Comparison of ENCODE assay signal across 8 cellular contexts in the genomic region with DNA sequence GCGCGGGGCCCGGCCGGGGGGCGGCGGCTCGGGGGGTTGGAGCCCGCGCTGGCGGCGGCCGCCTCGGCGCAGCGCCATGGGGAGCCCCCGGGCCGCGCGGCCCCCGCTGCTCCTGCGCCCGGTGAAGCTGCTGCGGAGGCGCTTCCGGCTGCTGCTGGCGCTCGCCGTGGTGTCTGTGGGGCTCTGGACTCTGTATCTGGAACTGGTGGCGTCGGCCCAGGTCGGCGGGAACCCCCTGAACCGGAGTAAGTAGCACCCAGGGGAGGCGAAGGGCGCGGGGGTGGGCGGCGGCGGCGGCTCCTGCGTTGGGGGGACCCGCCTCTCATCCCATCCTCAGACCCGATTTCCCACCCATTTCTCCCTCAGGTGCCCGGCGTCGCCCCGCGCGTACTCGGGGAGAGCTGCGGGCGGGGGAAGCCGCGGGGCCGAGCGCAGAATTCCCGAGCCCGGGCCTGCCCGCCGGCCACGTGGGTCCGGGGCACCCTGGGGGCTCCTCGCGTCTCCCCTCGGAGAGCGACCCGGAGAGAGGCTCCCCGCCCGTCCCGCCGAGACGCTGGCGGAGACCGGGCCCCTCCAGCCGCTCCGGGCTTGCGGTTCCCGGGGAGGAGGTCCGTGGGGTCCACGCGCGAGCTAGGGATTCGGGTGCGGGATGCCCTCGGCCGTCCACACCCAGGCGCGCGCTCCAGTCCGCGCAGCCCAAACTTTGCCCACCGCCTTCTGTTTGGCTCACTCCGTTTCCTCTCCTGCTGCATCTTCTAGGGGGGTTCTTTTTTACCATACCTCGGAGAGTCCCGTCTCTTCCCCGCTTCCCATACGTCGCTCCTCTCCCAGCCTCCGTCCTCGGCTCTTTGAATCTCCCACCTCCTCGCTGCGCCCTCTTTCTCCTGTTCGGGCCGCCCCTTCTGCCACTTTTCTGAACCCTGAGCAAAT. TPM values are rescaled to one million over a fixed set of nuclear protein-coding genes. Genes with fewer than 3 reads are reported as not detected.
DNase-seq lines count a peak whose midpoint lies in the region; ATAC-seq and TF ChIP-seq lines count a peak whose summit lies in the region.

No MANE protein-coding gene starts in this region.

- H3K9ac ChIP-seq in mucosa of stomach (ENCODE audit: low read length): peak overlapping the region; percentile 81

- WGBS in thymus: 5% methylated on average over 104 of the region's 104 CpGs

- no peak for TF ChIP-seq CTCF in WERI-Rb-1 (IDR thresholded peaks at IDR 0.05; ENCODE audit: low read depth, low read length)
- no peak for TF ChIP-seq CTCF in dorsolateral prefrontal cortex (IDR thresholded peaks at IDR 0.05 in 54 of 56, conservative IDR thresholded peaks at IDR 0.05 in 2 of 56; ENCODE audit: low read depth in 1 of 56, partially characterized antibody in 56 of 56)

- H3K27me3 ChIP-seq in WERI-Rb-1 (ENCODE audit: insufficient read depth, low read depth, severe bottlenecking) (no peaks in the 10 kb centered on the region), dorsolateral prefrontal cortex (peaks cover 0 to 6% (median 0%) of the 10 kb centered on the region in 45 donors), mucosa of stomach (ENCODE audit: control insufficient read depth, insufficient read depth, low read length) (no peaks in the 10 kb centered on the region), thymus (ENCODE audit: control insufficient read depth, insufficient read depth) (peaks cover 52% of the 10 kb centered on the region)

- peak overlapping the region; percentile 29; the same call in 1 of the 2 replicates for H3K27ac ChIP-seq in WERI-Rb-1
- peak overlapping the region in 13 of 59 donors; percentile 11 to 60 (median 36) for H3K27ac ChIP-seq in dorsolateral prefrontal cortex
- H3K27ac ChIP-seq in thymus (ENCODE audit: low read depth): no peak overlapping the region

- no peaks in the 10 kb centered on the region for H3K9me3 ChIP-seq in WERI-Rb-1 (ENCODE audit: severe bottlenecking)
- no peaks in the 10 kb centered on the region for H3K9me3 ChIP-seq in mucosa of stomach (ENCODE audit: control insufficient read depth, low read length)
- H3K9me3 ChIP-seq in thymus (ENCODE audit: control insufficient read depth): no peaks in the 10 kb centered on the region

- intact Hi-C loops in dorsolateral prefrontal cortex (cut with DNase I): no loop called here

- ATAC-seq in GM19035 (IDR thresholded peaks at IDR 0.05; ENCODE audit: unreplicated experiment): no peak

- H3K36me3 ChIP-seq in WERI-Rb-1 (no peaks in the 10 kb centered on the region), mucosa of stomach (ENCODE audit: control insufficient read depth, insufficient read depth, low read length) (no peaks in the 10 kb centered on the region), thymus (ENCODE audit: control insufficient read depth, insufficient read depth) (no peaks in the 10 kb centered on the region)

- DNase-seq in DMS 273 (lab: John Stamatoyannopoulos, UW; ENCODE audit: unreplicated experiment): peak; percentile 44
- no peak for DNase-seq in DMS 273 treated with DMSO at 0.1 percent for 48 hours (lab: John Stamatoyannopoulos, UW)
- DNase-seq in WERI-Rb-1: peak; percentile 18
- DNase-seq in dorsolateral prefrontal cortex: no peak
- DNase-seq in NOMO-1 treated with DMSO at 0.1 percent for 48 hours (lab: John Stamatoyannopoulos, UW; ENCODE audit: unreplicated experiment): no peak

- H3K4me1 ChIP-seq in mucosa of stomach (ENCODE audit: control insufficient read depth, insufficient read depth, low read length) (peaks cover 46% of the 10 kb centered on the region), thymus (ENCODE audit: control insufficient read depth, insufficient read depth, low read length) (peaks cover 4% of the 10 kb centered on the region)

- peak overlapping the region; percentile 61 for H3K4me3 ChIP-seq in WERI-Rb-1 (ENCODE audit: low read depth, low read length)
- peak overlapping the region; percentile 42 to 76 (median 59) for H3K4me3 ChIP-seq in dorsolateral prefrontal cortex
- peak overlapping the region; percentile 29 for H3K4me3 ChIP-seq in mucosa of stomach (ENCODE audit: low read length)
- H3K4me3 ChIP-seq in thymus (ENCODE audit: low read length): peak overlapping the region; percentile 62

RNA-seq across cellular contexts. Expression of a gene that starts 0.8 kb away (rescaled TPM):
- total RNA-seq in dorsolateral prefrontal cortex: 10 to 100 TPM in 101 of 120 experiments, 1 to 10 TPM in 19; 4.8 to 25.5 (median 13.2) TPM
- polyA plus RNA-seq in thymus: 6.3 TPM

RNA-seq across cellular contexts. Expression of a gene that starts 59.1 kb away (rescaled TPM):
- total RNA-seq in dorsolateral prefrontal cortex: 10 to 100 TPM in 58 of 120 experiments, 1 to 10 TPM in 62; 5.3 to 21.3 (median 9.9) TPM
- polyA plus RNA-seq in thymus: 12.2 TPM

Comparison
In these comparisons a context has a peak if more than half of its experiments do, and no peak if none do; other contexts are left out.
1. DNase-seq: peak in DMS 273 (single experiment) and WERI-Rb-1 (single experiment); none in DMS 273 treated with DMSO at 0.1 percent for 48 hours (single experiment), dorsolateral prefrontal cortex (0 of 10) and NOMO-1 treated with DMSO at 0.1 percent for 48 hours (single experiment).
2. Peak in every context shown above with its lines, with median percentiles within 50 percentile points of each other: H3K4me3 ChIP-seq.